Comparison of ENCODE assay signal across 15 cellular contexts in genomic region chr1:75330633-75331032, GRCh38.
DNase-seq lines count a peak whose midpoint lies in the region; ATAC-seq, FAIRE-seq and TF ChIP-seq lines count a peak whose summit lies in the region.
"Had no signal": no experiment of that assay in that cellular context is flagged by ENCODE, and none has a peak within 500 bp of the region (broad histone marks: within the 10 kb centered on the region; RNA-seq: fewer than 3 reads in every experiment).

No MANE protein-coding gene starts in this region.

- no peak overlapping the region for H3K27ac ChIP-seq in K562 (ENCODE audit: extremely low read depth, low read depth, low read length)

- no peak overlapping the region for H3K9ac ChIP-seq in K562 (ENCODE audit: insufficient read depth in 1 of 2, low read depth in 2 of 2, low read length in 2 of 2)

- TF ChIP-seq CTCF in K562 (IDR thresholded peaks at IDR 0.05 in 2 of 3, conservative IDR thresholded peaks at IDR 0.05 in 1 of 3; ENCODE audit: insufficient read depth in 2 of 3, low read depth in 1 of 3, low read length in 3 of 3) = no peak
- no peak for TF ChIP-seq CTCF in omental fat pad (IDR thresholded peaks at IDR 0.05)

- in situ Hi-C loops in K562 (cut with MboI) = no loop called here

- H3K4me3 ChIP-seq in K562 = no peak overlapping the region

- H3K9me1 ChIP-seq in K562 (ENCODE audit: control insufficient read depth, insufficient read depth, low read length) = no peaks in the 10 kb centered on the region

- DNase-seq in HT1080 (ENCODE audit: low read depth) (peak; percentile 40), K562 (ENCODE audit: extremely low read depth in 1 of 4, low spot score in 3 of 4) (peak in 1 of 4 experiments; percentile 11), kidney tubule cell (ENCODE audit: low spot score) (peak; percentile 20), omental fat pad (ENCODE audit: low spot score) (no peak), NCI-H526 (lab: John Stamatoyannopoulos, UW) (no peak)
- no peak for DNase-seq in stimulated activated CD4-positive, alpha-beta T cell treated with anti-CD3 and anti-CD28 coated beads, Interleukin-12 subunit alpha, Interleukin-12 subunit beta, amount 100 ng/mL, for 4 hours
- DNase-seq: Caco-2; CD4-positive, CD25-positive, alpha-beta regulatory T cell; DMS153; NCI-H187; NCI-H446 treated with DMSO at 0.1 percent for 48 hours; NCI-H748 treated with DMSO at 0.1 percent for 48 hours; PC-3 had no signal

- H3K27me3 ChIP-seq in K562 (ENCODE audit: control insufficient read depth in 2 of 2, insufficient read depth in 2 of 2, low read length in 2 of 2) = no peaks in the 10 kb centered on the region

- H4K20me1 ChIP-seq in K562 (replicated peaks; ENCODE audit: control insufficient read depth, insufficient read depth, low read length) = no peaks in the 10 kb centered on the region

- H3K79me2 ChIP-seq in K562 (ENCODE audit: control insufficient read depth, insufficient read depth, low read length) = no peaks in the 10 kb centered on the region

- intact Hi-C loops in K562 (cut with micrococcal nuclease) = no loop called here

- ATAC-seq in GM19351 (IDR thresholded peaks at IDR 0.05; ENCODE audit: unreplicated experiment) = peak; percentile 39
- no peak for ATAC-seq in K562
- no peak for ATAC-seq in omental fat pad (ENCODE audit: low FRiP score)
- ATAC-seq: HCT116, PC-3 had no signal

- no peak overlapping the region for H3K4me2 ChIP-seq in K562 (ENCODE audit: insufficient read depth, low read length)

- CTCF ChIA-PET in K562 (lab: Yijun Ruan, JAX; ENCODE audit: low intra/inter-chr PET ratio) = no interaction called here

- no peaks in the 10 kb centered on the region for H3K9me3 ChIP-seq in K562 (replicated peaks; ENCODE audit: control insufficient read depth, insufficient read depth, low read depth, low read length)
- H3K9me3 ChIP-seq: Caco-2 had no signal

- TF ChIP-seq EP300 in K562 (IDR thresholded peaks at IDR 0.05; ENCODE audit: low read length) = no peak

- peak; percentile 23 for FAIRE-seq in K562 (lab: Jason Lieb, UNC)

- no peak overlapping the region for H2AFZ ChIP-seq in K562 (ENCODE audit: low read depth, low read length)

- BruUV-seq in K562 (replicated peaks; lab: Mats Ljungman, UMichigan) = no TSS peak

- TF ChIP-seq POLR2A in K562 (conservative IDR thresholded peaks at IDR 0.05) = no peak

- POLR2A ChIA-PET in K562 (lab: Yijun Ruan, JAX) = interaction anchor here (0.8 kb wide), 1 partner anchor 12 kb away, joined by 3 read pairs; no protein-coding TSS in a partner anchor

- no peak for TF ChIP-seq RAD21 in K562 (CRISPR knock-in tag; conservative IDR thresholded peaks at IDR 0.05 in 1 of 2, IDR thresholded peaks at IDR 0.05 in 1 of 2)

- peaks cover 0 to 13% of the 10 kb centered on the region in 2 experiments; a peak in 2 of 5 replicates for H3K4me1 ChIP-seq in K562 (replicated peaks in 1 of 2; ENCODE audit: control insufficient read depth in 2 of 2, insufficient read depth in 2 of 2, low read length in 2 of 2)

- H3K36me3 ChIP-seq in K562 (ENCODE audit: control insufficient read depth, insufficient read depth, low read length) = no peaks in the 10 kb centered on the region

TF ChIP-seq in K562, 482 proteins besides CTCF, POLR2A, EP300 and RAD21:
- no peak for TF ChIP-seq ZKSCAN1 (IDR thresholded peaks at IDR 0.05; ENCODE audit: low read depth, low read length)
- TF ChIP-seq ZNF717 (CRISPR knock-in tag; IDR thresholded peaks at IDR 0.05) = no peak
- TF ChIP-seq JUN (IDR thresholded peaks at IDR 0.05; ENCODE audit: borderline replicate concordance, low read depth, low read length) = 0 out of 2 replicates have a peak, but pooled peaks have one; percentile 69
- no peak for TF ChIP-seq JUN (CRISPR knock-in tag; IDR thresholded peaks at IDR 0.05; ENCODE audit: borderline replicate concordance)
- no peak for TF ChIP-seq NR2C1 (IDR thresholded peaks at IDR 0.05)
- 0 out of 2 replicates have a peak, but pooled peaks have one; percentile 28 for TF ChIP-seq NR2C1 (tag; IDR thresholded peaks at IDR 0.05)
- no peak for TF ChIP-seq CEBPG (CRISPR knock-in tag; IDR thresholded peaks at IDR 0.05)
- peak in 1 of 2 experiments; percentile 46; a peak in 1 of 4 replicates for TF ChIP-seq CEBPG (tag; conservative IDR thresholded peaks at IDR 0.05 in 1 of 2, IDR thresholded peaks at IDR 0.05 in 1 of 2)
- TF ChIP-seq ATF3 (IDR thresholded peaks at IDR 0.05) = peak; percentile 84
- TF ChIP-seq ATF3 (CRISPR knock-in tag; conservative IDR thresholded peaks at IDR 0.05) = no peak
- no peak for TF ChIP-seq SP2 (IDR thresholded peaks at IDR 0.05; ENCODE audit: extremely low read depth, low read depth, low read length, poor library complexity, severe bottlenecking)
- TF ChIP-seq HDAC6 (IDR thresholded peaks at IDR 0.05; ENCODE audit: low read depth, low read length) = no peak
- TF ChIP-seq PML (IDR thresholded peaks at IDR 0.05; ENCODE audit: low read length) = no peak
- TF ChIP-seq FOSL1 (tag; conservative IDR thresholded peaks at IDR 0.05) = peak; percentile 93
- peak; percentile 76 for TF ChIP-seq JUND (IDR thresholded peaks at IDR 0.05; ENCODE audit: borderline replicate concordance, low read depth, low read length)
- TF ChIP-seq JUND (tag; IDR thresholded peaks at IDR 0.05; ENCODE audit: borderline replicate concordance, low read depth, low read length) = peak; percentile 79
- no peak for TF ChIP-seq NFE2L1 (tag; IDR thresholded peaks at IDR 0.05; ENCODE audit: borderline replicate concordance, low read depth)
TF ChIP-seq in K562: peak in this region for 6.

Comparison
In these comparisons a context has a peak if more than half of its experiments do, and no peak if none do; other contexts are left out.
1. DNase-seq: peak in HT1080 (single experiment) and kidney tubule cell (single experiment); none in stimulated activated CD4-positive, alpha-beta T cell treated with anti-CD3 and anti-CD28 coated beads, Interleukin-12 subunit alpha, Interleukin-12 subunit beta, amount 100 ng/mL, for 4 hours (single experiment), omental fat pad (single experiment) and NCI-H526 (0 of 2).